Comparison of ENCODE assay signal across 9 cellular contexts in the genomic region with DNA sequence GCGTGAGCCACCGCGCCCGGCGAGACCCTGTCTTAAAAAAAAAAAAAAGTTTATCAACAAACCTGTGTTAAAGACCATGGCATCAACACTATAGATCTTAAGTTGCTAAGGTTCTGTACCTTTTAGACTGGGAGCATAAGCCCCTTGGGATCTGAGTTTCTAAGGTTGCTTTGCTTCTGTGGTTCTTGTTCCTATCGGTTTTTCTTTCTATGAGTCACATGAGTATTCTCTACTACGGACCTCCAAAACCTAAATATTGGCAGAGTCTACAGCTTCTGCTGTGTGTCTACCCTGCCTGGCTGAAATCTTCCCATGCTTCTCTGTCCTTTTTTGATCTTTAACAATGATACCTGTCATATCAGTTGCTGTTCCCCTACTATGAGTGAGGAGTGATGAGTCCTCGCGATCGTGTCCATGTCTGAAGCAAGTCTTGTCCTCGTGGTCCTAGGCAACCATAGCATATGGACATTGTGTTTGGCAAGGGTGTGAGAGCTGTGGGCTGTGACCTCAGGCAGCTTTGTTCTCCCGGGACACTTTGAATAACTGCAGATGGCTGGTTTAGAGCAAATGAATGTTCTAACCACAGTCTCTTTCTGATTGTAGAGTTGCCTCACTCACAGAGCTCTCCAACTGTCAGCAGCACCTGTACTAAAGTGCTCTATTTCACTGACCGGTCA. TPM values are rescaled to one million over a fixed set of nuclear protein-coding genes. Genes with fewer than 3 reads are reported as not detected.
DNase-seq lines count a peak whose midpoint lies in the region; ATAC-seq, FAIRE-seq and TF ChIP-seq lines count a peak whose summit lies in the region.
"Had no signal": no experiment of that assay in that cellular context is flagged by ENCODE, and none has a peak within 500 bp of the region (broad histone marks: within the 10 kb centered on the region; RNA-seq: fewer than 3 reads in every experiment).

No MANE protein-coding gene starts in this region.

- no peaks in the 10 kb centered on the region for H3K9me3 Mint-ChIP-seq in astrocyte (ENCODE audit: unreplicated experiment)
- H3K9me3 Mint-ChIP-seq: activated naive CD4-positive, alpha-beta T cell treated with anti-CD3 and anti-CD28 coated beads, Interleukin-2, amount 50 U/mL, for 24 hours had no signal

- no peaks in the 10 kb centered on the region for H4K20me1 ChIP-seq in astrocyte (ENCODE audit: insufficient read depth, low read length)

- H3K79me2 ChIP-seq in astrocyte (ENCODE audit: insufficient read depth, low read length) = no peaks in the 10 kb centered on the region

- POLR2A ChIA-PET in HEK293T (lab: Yijun Ruan, JAX) = no interaction called here

- no peak overlapping the region for H2AFZ ChIP-seq in astrocyte (ENCODE audit: low read depth, low read length)

- ATAC-seq in GM18909 (IDR thresholded peaks at IDR 0.05; ENCODE audit: poor library complexity, unreplicated experiment) = peak; percentile 79
- peak; percentile 87 for ATAC-seq in HG02885 (IDR thresholded peaks at IDR 0.05; ENCODE audit: poor library complexity, unreplicated experiment)
- ATAC-seq in psoas muscle = peak; percentile 69 to 90 (median 77)

- intact Hi-C loops in psoas muscle (cut with DNase I) = no loop called here

- no peak for TF ChIP-seq CTCF in astrocyte (IDR thresholded peaks at IDR 0.05; ENCODE audit: insufficient read depth, low read depth, low read length)
- no peak for TF ChIP-seq CTCF in psoas muscle (IDR thresholded peaks at IDR 0.05)

- no peak overlapping the region for H3K4me3 Mint-ChIP-seq in astrocyte (ENCODE audit: unreplicated experiment)
- H3K4me3 Mint-ChIP-seq: activated naive CD4-positive, alpha-beta T cell treated with anti-CD3 and anti-CD28 coated beads, Interleukin-2, amount 50 U/mL, for 24 hours had no signal

- peaks cover 20% of the 10 kb centered on the region for H3K4me1 Mint-ChIP-seq in astrocyte (ENCODE audit: low read depth, unreplicated experiment)
- H3K4me1 Mint-ChIP-seq: activated naive CD4-positive, alpha-beta T cell treated with anti-CD3 and anti-CD28 coated beads, Interleukin-2, amount 50 U/mL, for 24 hours had no signal

- no peak overlapping the region for H3K27ac Mint-ChIP-seq in astrocyte (ENCODE audit: unreplicated experiment)
- H3K27ac Mint-ChIP-seq: activated naive CD4-positive, alpha-beta T cell treated with anti-CD3 and anti-CD28 coated beads, Interleukin-2, amount 50 U/mL, for 24 hours had no signal

- peak overlapping the region; percentile 10 for H3K4me2 ChIP-seq in astrocyte (ENCODE audit: low read length)

- 72 to 78% (median 75%) methylated on average over 13 of the region's 13 CpGs for WGBS in psoas muscle, 3 donors

- FAIRE-seq in astrocyte (lab: Jason Lieb, UNC) = peak; percentile 78

- peak; percentile 41 for DNase-seq in astrocyte (ENCODE audit: low read depth)
- no peak for DNase-seq in psoas muscle
- no peak for DNase-seq in stimulated activated CD4-positive, alpha-beta T cell treated with anti-CD3 and anti-CD28 coated beads, Interleukin-15, amount 100 ng/mL, for 24 hours
- no peak for DNase-seq in HEK293T (ENCODE audit: extremely low spot score)
- no peak for DNase-seq in midbrain (lab: John Stamatoyannopoulos, UW)
- DNase-seq in SK-N-DZ (ENCODE audit: low spot score) = no peak

- no peaks in the 10 kb centered on the region for H3K27me3 Mint-ChIP-seq in astrocyte (ENCODE audit: low read depth, unreplicated experiment)
- H3K27me3 Mint-ChIP-seq: activated naive CD4-positive, alpha-beta T cell treated with anti-CD3 and anti-CD28 coated beads, Interleukin-2, amount 50 U/mL, for 24 hours had no signal

- H3K27ac ChIP-seq in astrocyte (ENCODE audit: low read depth, low read length) (peak overlapping the region; percentile 28), psoas muscle (peak overlapping the region; percentile 75)

- peak overlapping the region; percentile 4 for H3K9ac ChIP-seq in astrocyte (ENCODE audit: low read length)

- H3K4me3 ChIP-seq in astrocyte (ENCODE audit: insufficient read depth, low read depth, low read length) (no peak overlapping the region), psoas muscle (no peak overlapping the region)

- H3K9me3 ChIP-seq in astrocyte (ENCODE audit: insufficient read depth, low read depth, low read length) (no peaks in the 10 kb centered on the region), psoas muscle (no peaks in the 10 kb centered on the region)

- peaks cover 10% of the 10 kb centered on the region for H3K36me3 Mint-ChIP-seq in astrocyte (ENCODE audit: low read depth, unreplicated experiment)
- H3K36me3 Mint-ChIP-seq: activated naive CD4-positive, alpha-beta T cell treated with anti-CD3 and anti-CD28 coated beads, Interleukin-2, amount 50 U/mL, for 24 hours had no signal

- no peaks in the 10 kb centered on the region for H3K27me3 ChIP-seq in astrocyte (ENCODE audit: insufficient read depth, low read length)
- H3K27me3 ChIP-seq in psoas muscle (ENCODE audit: insufficient read depth in 3 of 3, low read length in 2 of 3) = no peaks in the 10 kb centered on the region

- H3K4me1 ChIP-seq in astrocyte (ENCODE audit: insufficient read depth, low read length) = peaks cover 17% of the 10 kb centered on the region
- H3K4me1 ChIP-seq in psoas muscle = peaks cover 11% of the 10 kb centered on the region

- peaks cover 15% of the 10 kb centered on the region for H3K36me3 ChIP-seq in astrocyte (ENCODE audit: insufficient read depth, low read length)
- H3K36me3 ChIP-seq in psoas muscle (ENCODE audit: insufficient read depth in 1 of 2, low read depth in 1 of 2) = peaks cover 6 to 32% of the 10 kb centered on the region in 2 donors

- CTCF ChIA-PET in HEK293T (lab: Yijun Ruan, JAX) = interaction anchor here (0.6 kb wide), 1 partner anchor 146 kb away, joined by 4 read pairs; no protein-coding TSS in a partner anchor

TF ChIP-seq in HEK293T, 16 proteins besides CTCF, POLR2A, EP300 and RAD21:
- no peak for TF ChIP-seq CTBP1 (IDR thresholded peaks at IDR 0.05; ENCODE audit: borderline replicate concordance)
- TF ChIP-seq, protein P1, sequence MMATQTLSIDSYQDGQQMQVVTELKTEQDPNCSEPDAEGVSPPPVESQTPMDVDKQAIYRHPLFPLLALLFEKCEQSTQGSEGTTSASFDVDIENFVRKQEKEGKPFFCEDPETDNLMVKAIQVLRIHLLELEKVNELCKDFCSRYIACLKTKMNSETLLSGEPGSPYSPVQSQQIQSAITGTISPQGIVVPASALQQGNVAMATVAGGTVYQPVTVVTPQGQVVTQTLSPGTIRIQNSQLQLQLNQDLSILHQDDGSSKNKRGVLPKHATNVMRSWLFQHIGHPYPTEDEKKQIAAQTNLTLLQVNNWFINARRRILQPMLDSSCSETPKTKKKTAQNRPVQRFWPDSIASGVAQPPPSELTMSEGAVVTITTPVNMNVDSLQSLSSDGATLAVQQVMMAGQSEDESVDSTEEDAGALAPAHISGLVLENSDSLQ (IDR thresholded peaks at IDR 0.05) = no peak
- TF ChIP-seq LEF1 (IDR thresholded peaks at IDR 0.05; ENCODE audit: borderline replicate concordance) = no peak
- no peak for TF ChIP-seq SUZ12 (IDR thresholded peaks at IDR 0.05)
- no peak for TF ChIP-seq FOXM1 (IDR thresholded peaks at IDR 0.05; ENCODE audit: borderline replicate concordance)
- TF ChIP-seq NFRKB (IDR thresholded peaks at IDR 0.05) = no peak
- no peak for TF ChIP-seq FOXK2 (IDR thresholded peaks at IDR 0.05)
- TF ChIP-seq ELF4 (IDR thresholded peaks at IDR 0.05) = no peak
- no peak for TF ChIP-seq ZNF384 (IDR thresholded peaks at IDR 0.05)
- TF ChIP-seq HDGF (IDR thresholded peaks at IDR 0.05; ENCODE audit: borderline replicate concordance) = no peak
- no peak for TF ChIP-seq L3MBTL2 (conservative IDR thresholded peaks at IDR 0.05)
- TF ChIP-seq FOXA1 (IDR thresholded peaks at IDR 0.05) = no peak
- no peak for TF ChIP-seq BHLHE40 (IDR thresholded peaks at IDR 0.05; ENCODE audit: borderline replicate concordance)
- no peak for TF ChIP-seq ARNT (IDR thresholded peaks at IDR 0.05)

RNA-seq across cellular contexts. Expression of gene DLAT, which starts 9.0 kb away (rescaled TPM):
- total RNA-seq in astrocyte = 31.8 and 34.2 TPM in 2 replicates
- 100 to 1,000 TPM in 1 of 4 donors, 10 to 100 TPM in 3; 61.2 to 167 (median 87.7) TPM for total RNA-seq in psoas muscle
- 10 to 100 TPM; 49.8 to 96.8 (median 56.7) TPM for polyA plus RNA-seq in psoas muscle
- 36.9 and 38.3 TPM in 2 replicates for polyA plus RNA-seq in SK-N-DZ (2014; cell fraction: cytosol; rRNA removed)
- 18.2 and 20.4 TPM in 2 replicates for polyA plus RNA-seq in SK-N-DZ (2014; cell fraction: nucleus; rRNA removed)

RNA-seq across cellular contexts. Expression of gene PIH1D2, which starts 57.6 kb away (rescaled TPM):
- 1.0 and 1.3 TPM in 2 replicates for total RNA-seq in astrocyte
- total RNA-seq in psoas muscle = 1 to 10 TPM in 2 of 4 donors, under 1 TPM in 2; 0.49 to 1.3 (median 0.97) TPM
- 1 to 10 TPM; 1.2 to 3.0 (median 1.8) TPM for polyA plus RNA-seq in psoas muscle
- 1.1 and 3.4 TPM in 2 replicates for polyA plus RNA-seq in SK-N-DZ (2014; cell fraction: cytosol; rRNA removed)
- 2.7 and 5.8 TPM in 2 replicates for polyA plus RNA-seq in SK-N-DZ (2014; cell fraction: nucleus; rRNA removed)

RNA-seq across cellular contexts. Expression of gene NKAPD1, which starts 57.9 kb away (rescaled TPM):
- total RNA-seq in astrocyte = 24.3 and 27.7 TPM in 2 replicates
- total RNA-seq in psoas muscle = 10 to 100 TPM in 2 of 4 donors, 1 to 10 TPM in 2; 9.3 to 13.8 (median 10.8) TPM
- 10 to 100 TPM in 1 of 3 donors, 1 to 10 TPM in 2; 8.5 to 21.6 (median 9.0) TPM for polyA plus RNA-seq in psoas muscle
- polyA plus RNA-seq in SK-N-DZ (2014; cell fraction: cytosol; rRNA removed) = 16.6 and 18.8 TPM in 2 replicates
- 9.9 and 12.8 TPM in 2 replicates for polyA plus RNA-seq in SK-N-DZ (2014; cell fraction: nucleus; rRNA removed)
